Comparison of ENCODE assay signal across 9 cellular contexts in genomic region chr14:74275265-74275841, GRCh38. TPM values are rescaled to one million over a fixed set of nuclear protein-coding genes. Genes with fewer than 3 reads are reported as not detected.
DNase-seq lines count a peak whose midpoint lies in the region; ATAC-seq and TF ChIP-seq lines count a peak whose summit lies in the region.
"Had no signal": no experiment of that assay in that cellular context is flagged by ENCODE, and none has a peak within 500 bp of the region (broad histone marks: within the 10 kb centered on the region; RNA-seq: fewer than 3 reads in every experiment).

No MANE protein-coding gene starts in this region.

- H3K36me3 Mint-ChIP-seq in mesothelial cell of epicardium: peaks cover 10% of the 10 kb centered on the region

- no peak overlapping the region for H2BK5ac ChIP-seq in neuronal stem cell (ENCODE audit: low read length)

- no peaks in the 10 kb centered on the region for H3K4me1 ChIP-seq in neuronal stem cell (ENCODE audit: control insufficient read depth in 2 of 2, insufficient read depth in 1 of 2, low read depth in 1 of 2, low read length in 2 of 2)

- peaks cover 10% of the 10 kb centered on the region for H3K9me3 Mint-ChIP-seq in mesothelial cell of epicardium

- no peak overlapping the region for H3K9ac ChIP-seq in neuronal stem cell (ENCODE audit: low read depth, low read length, poor library complexity)

- no CpG with 5 or more reads among the region's 6 CpGs for WGBS in neuronal stem cell (ENCODE audit: extremely low coverage in 2 of 2, insufficient read length in 2 of 2, insufficient replicate concordance in 1 of 2), 2 donors

- no peak overlapping the region for H3K18ac ChIP-seq in neuronal stem cell (ENCODE audit: low read length)

- H3K4me3 ChIP-seq in neuronal stem cell (ENCODE audit: low read length in 2 of 2): no peak overlapping the region

- ATAC-seq in HG02840 (IDR thresholded peaks at IDR 0.05; ENCODE audit: low FRiP score, unreplicated experiment): no peak

- no peak overlapping the region for H4K8ac ChIP-seq in neuronal stem cell (ENCODE audit: low read depth, low read length)

- H2BK12ac ChIP-seq in neuronal stem cell (ENCODE audit: low read length): no peak overlapping the region

- peak; percentile 96 for DNase-seq in DMS79 (lab: John Stamatoyannopoulos, UW)
- DNase-seq in NCI-H1694 (lab: John Stamatoyannopoulos, UW): peak; percentile 99
- DNase-seq in astrocyte of the hippocampus (ENCODE audit: low read depth, low spot score): peak; percentile 48
- no peak for DNase-seq in neuronal stem cell (ENCODE audit: low spot score)
- no peak for DNase-seq in activated CD4-positive, alpha-beta T cell treated with anti-CD3 and anti-CD28 coated beads for 48 hours
- DNase-seq in mesothelial cell of epicardium (ENCODE audit: low spot score in 2 of 2, unreplicated experiment in 2 of 2): no peak
- DNase-seq in hippocampal formation (lab: John Stamatoyannopoulos, UW): no peak
- DNase-seq: NCI-H510A had no signal

- H3K36me3 ChIP-seq in neuronal stem cell (replicated peaks in 1 of 2; ENCODE audit: control insufficient read depth in 2 of 2, insufficient read depth in 2 of 2, low read length in 2 of 2): no peaks in the 10 kb centered on the region

- H3K27ac Mint-ChIP-seq in mesothelial cell of epicardium: no peak overlapping the region

- no peak overlapping the region for H3K4me3 Mint-ChIP-seq in mesothelial cell of epicardium

- H2BK120ac ChIP-seq in neuronal stem cell (ENCODE audit: low read depth, low read length): no peak overlapping the region

- no peak for TF ChIP-seq CTCF in mesothelial cell of epicardium (IDR thresholded peaks at IDR 0.05; ENCODE audit: unreplicated experiment)

- H3K27me3 ChIP-seq in neuronal stem cell (ENCODE audit: control insufficient read depth in 3 of 3, insufficient read depth in 3 of 3, low read depth in 1 of 3, low read length in 3 of 3): no peaks in the 10 kb centered on the region

- H3K14ac ChIP-seq in neuronal stem cell (ENCODE audit: low read length): peak overlapping the region; percentile 76

- H2AFZ ChIP-seq in neuronal stem cell (ENCODE audit: low read length): no peak overlapping the region

- H3K9me3 ChIP-seq in neuronal stem cell (replicated peaks in 1 of 2; ENCODE audit: control insufficient read depth in 2 of 2, insufficient read depth in 1 of 2, low read depth in 1 of 2, low read length in 2 of 2): peaks cover 4 to 8% of the 10 kb centered on the region in 2 donors

- H3K27me3 Mint-ChIP-seq in mesothelial cell of epicardium (ENCODE audit: low read depth): peaks cover 4% of the 10 kb centered on the region

- peak overlapping the region; percentile 75 for H3K23ac ChIP-seq in neuronal stem cell (ENCODE audit: low read depth, low read length, poor library complexity)

- H3K79me1 ChIP-seq in neuronal stem cell (ENCODE audit: low read depth, low read length): no peaks in the 10 kb centered on the region

- no peak overlapping the region for H3K4me2 ChIP-seq in neuronal stem cell (ENCODE audit: insufficient read depth, low read length, poor library complexity, severe bottlenecking)

- H3K27ac ChIP-seq in neuronal stem cell (replicated peaks; ENCODE audit: low read length): no peak overlapping the region

- H2AK5ac ChIP-seq in neuronal stem cell (ENCODE audit: low read depth, low read length): no peak overlapping the region

- H2BK15ac ChIP-seq in neuronal stem cell (ENCODE audit: low read length): no peak overlapping the region

- no peak overlapping the region for H3K4ac ChIP-seq in neuronal stem cell (ENCODE audit: low read length)

- no peak overlapping the region for H4K91ac ChIP-seq in neuronal stem cell (ENCODE audit: low read depth, low read length, poor library complexity)

- H3K4me1 Mint-ChIP-seq in mesothelial cell of epicardium: peaks cover 8% of the 10 kb centered on the region

RNA-seq across cellular contexts. Expression of gene ABCD4, which starts 27.4 kb away (rescaled TPM):
- polyA plus RNA-seq in neuronal stem cell (2013, experiment 1 of 2): 53.7 TPM
- polyA plus RNA-seq in neuronal stem cell (2013, experiment 2 of 2): 51.3 TPM
- 112 to 117 TPM (median 113 TPM) in 3 replicates for total RNA-seq in mesothelial cell of epicardium

RNA-seq across cellular contexts. Expression of gene VSX2, which starts 36.1 kb away (rescaled TPM):
- polyA plus RNA-seq in neuronal stem cell (2013, experiment 1 of 2): 0.53 TPM
- 0.50 TPM for polyA plus RNA-seq in neuronal stem cell (2013, experiment 2 of 2)
- total RNA-seq in mesothelial cell of epicardium: not detected in 3 replicates

Comparison
In these comparisons a context has a peak if more than half of its experiments do, and no peak if none do; other contexts are left out.
1. DNase-seq: peak in DMS79 (single experiment), NCI-H1694 (single experiment) and astrocyte of the hippocampus (single experiment); none in neuronal stem cell (single experiment), activated CD4-positive, alpha-beta T cell treated with anti-CD3 and anti-CD28 coated beads for 48 hours (single experiment), mesothelial cell of epicardium (0 of 2) and hippocampal formation (0 of 2).